ENCODE assay signal across 1 cellular context in genomic region chr1:28648493-28649238, GRCh38.
TF ChIP-seq lines count a peak whose summit lies in the region.

Gene RNU11 (plus strand): TSS chr1:28648600.

TF ChIP-seq in K562, 482 proteins besides CTCF, POLR2A, EP300 and RAD21 (continued from another document and continues in another):
- TF ChIP-seq TAF7 (tag; IDR thresholded peaks at IDR 0.05) (0 out of 2 replicates have a peak, but pooled peaks have one; percentile 46), RHOXF2B (CRISPR knock-in tag; conservative IDR thresholded peaks at IDR 0.05) (peak; percentile 98), ZNF561 (CRISPR knock-in tag; conservative IDR thresholded peaks at IDR 0.05) (peak; percentile 89), ZNF444 (CRISPR knock-in tag; IDR thresholded peaks at IDR 0.05) (peak; percentile 97), IFI16 (CRISPR knock-in tag; IDR thresholded peaks at IDR 0.05) (peak; percentile 75; the same call in 1 of the 2 replicates), NFYB (IDR thresholded peaks at IDR 0.05; ENCODE audit: extremely low read depth, insufficient read length) (no peak), ZSCAN32 (CRISPR knock-in tag; IDR thresholded peaks at IDR 0.05) (peak; percentile 99), CHAMP1 (IDR thresholded peaks at IDR 0.05) (peak; percentile 87), ZBTB43 (CRISPR knock-in tag; IDR thresholded peaks at IDR 0.05) (peak; percentile 93), MYBL2 (IDR thresholded peaks at IDR 0.05; ENCODE audit: low read depth) (no peak), MYBL2 (CRISPR knock-in tag; IDR thresholded peaks at IDR 0.05; ENCODE audit: borderline replicate concordance) (no peak), THRA (IDR thresholded peaks at IDR 0.05) (no peak), TCF7L2 (IDR thresholded peaks at IDR 0.05; ENCODE audit: low read depth, low read length) (no peak), ZNF551 (CRISPR knock-in tag; IDR thresholded peaks at IDR 0.05) (peak; percentile 98), POLR3A (IDR thresholded peaks at IDR 0.05; ENCODE audit: borderline replicate concordance, extremely low read depth, insufficient read depth, insufficient read length) (no peak), NFRKB (IDR thresholded peaks at IDR 0.05; ENCODE audit: low read depth) (peak; percentile 23), ZNF140 (CRISPR knock-in tag; IDR thresholded peaks at IDR 0.05) (peak; percentile 83), CREM (IDR thresholded peaks at IDR 0.05; ENCODE audit: low read depth) (peak; percentile 84), ZNF764 (CRISPR knock-in tag; IDR thresholded peaks at IDR 0.05; ENCODE audit: low read depth) (peak; percentile 95), ERF (CRISPR knock-in tag; IDR thresholded peaks at IDR 0.05) (peak; percentile 100), PHF8 (IDR thresholded peaks at IDR 0.05; ENCODE audit: borderline replicate concordance, low read length) (peak; percentile 45), GABPA (tag; conservative IDR thresholded peaks at IDR 0.05; ENCODE audit: low read depth) (peak; percentile 84), ASH1L (IDR thresholded peaks at IDR 0.05; ENCODE audit: borderline replicate concordance, low read depth, partially characterized antibody) (peak; percentile 91), ZNF197 (CRISPR knock-in tag; IDR thresholded peaks at IDR 0.05; ENCODE audit: low read depth) (no peak; the same call in none of the 2 replicates), TSHZ1 (CRISPR knock-in tag; IDR thresholded peaks at IDR 0.05) (peak; percentile 27), VEZF1 (CRISPR knock-in tag; IDR thresholded peaks at IDR 0.05) (peak; percentile 85), ZNF232 (CRISPR knock-in tag; IDR thresholded peaks at IDR 0.05) (peak; percentile 91), SRSF7 (optimal IDR thresholded peaks at IDR 0.05; ENCODE audit: low read depth, low read length) (no peak), ZBED1 (IDR thresholded peaks at IDR 0.05) (peak; percentile 100), BRF2 (IDR thresholded peaks at IDR 0.05; ENCODE audit: borderline replicate concordance, insufficient read depth, insufficient read length) (no peak), MEF2A (IDR thresholded peaks at IDR 0.05; ENCODE audit: control insufficient read depth, low read depth, low read length) (peak; percentile 95), ZNF75A (CRISPR knock-in tag; IDR thresholded peaks at IDR 0.05) (peak; percentile 77), NBN (IDR thresholded peaks at IDR 0.05; ENCODE audit: low read depth) (peak; percentile 100), AFF1 (IDR thresholded peaks at IDR 0.05; ENCODE audit: low read depth in 1 of 2, partially characterized antibody in 2 of 2) (peak; percentile 91 to 99), SP1 (CRISPR knock-in tag; IDR thresholded peaks at IDR 0.05) (peak; percentile 99), FOS (IDR thresholded peaks at IDR 0.05; ENCODE audit: extremely low read depth, insufficient read length) (no peak), ZNF347 (CRISPR knock-in tag; IDR thresholded peaks at IDR 0.05; ENCODE audit: low read depth) (peak; percentile 96), HDGF (IDR thresholded peaks at IDR 0.05) (no peak), CTCFL (IDR thresholded peaks at IDR 0.05; ENCODE audit: borderline replicate concordance, insufficient read depth, low read depth, low read length, poor library complexity, severe bottlenecking) (peak; percentile 47), NEUROD1 (IDR thresholded peaks at IDR 0.05; ENCODE audit: borderline replicate concordance, low read depth, low read length, partially characterized antibody) (peak; percentile 97), ZNF830 (CRISPR knock-in tag; IDR thresholded peaks at IDR 0.05) (peak; percentile 97), ESRRB (CRISPR knock-in tag; IDR thresholded peaks at IDR 0.05; ENCODE audit: borderline replicate concordance) (peak; percentile 96), ZBTB26 (CRISPR knock-in tag; IDR thresholded peaks at IDR 0.05) (peak; percentile 100), TAF1 (IDR thresholded peaks at IDR 0.05; ENCODE audit: control insufficient read depth, extremely low read depth, insufficient read depth, low read length, severe bottlenecking) (peak; percentile 42), HOXB6 (CRISPR knock-in tag; IDR thresholded peaks at IDR 0.05; ENCODE audit: borderline replicate concordance) (peak; percentile 98), FOXK2 (conservative IDR thresholded peaks at IDR 0.05 in 1 of 2, IDR thresholded peaks at IDR 0.05 in 1 of 2; ENCODE audit: low read depth in 2 of 2) (peak; percentile 79 to 92)
